In genomic region chr9:78188594-78188993, GRCh38 we compare ENCODE assay signal across 21 cellular contexts.
"Had no signal": no experiment of that assay in that cellular context is flagged by ENCODE, and none has a peak within 500 bp of the region (broad histone marks: within the 10 kb centered on the region; RNA-seq: fewer than 3 reads in every experiment).

No MANE protein-coding gene starts in this region.

- H3K36me3 ChIP-seq: heart right ventricle, right atrium auricular region, sigmoid colon, thoracic aorta, vagina had no signal

- H3K27ac ChIP-seq: right atrium auricular region, sigmoid colon, thoracic aorta, vagina had no signal

- H3K27me3 ChIP-seq: dorsolateral prefrontal cortex, right atrium auricular region, sigmoid colon, vagina had no signal

- ATAC-seq: esophagus mucosa; heart right ventricle; mucosa of descending colon; naive thymus-derived CD8-positive, alpha-beta T cell; stimulated activated naive B cell treated with anti-CD40 and anti-IgM and Interleukin-4, amounts not matched to agents 10 μg/mL and 1 μg/mL and 100 μg/mL, for 72 hours; stimulated activated naive CD8-positive, alpha-beta T cell treated with anti-CD3 and anti-CD28 coated beads, Interleukin-15, amount 100 ng/mL, for 72 hours had no signal

- H3K9me3 ChIP-seq: heart right ventricle, mucosa of descending colon, right atrium auricular region, sigmoid colon, thoracic aorta, vagina had no signal

- H3K4me1 ChIP-seq: right atrium auricular region, sigmoid colon, vagina had no signal

- DNase-seq: cortex of kidney; dorsolateral prefrontal cortex; effector CD8-positive, alpha-beta T cell; heart right ventricle; islet precursor cell; left cardiac atrium; left ventricle myocardium superior; mucosa of descending colon; naive thymus-derived CD8-positive, alpha-beta T cell; posterior cingulate gyrus; sigmoid colon; stimulated activated CD4-positive, alpha-beta T cell treated with anti-CD3 and anti-CD28 coated beads, Interleukin-2, amount 100 ng/mL, for 24 hours; stimulated activated CD4-positive, alpha-beta T cell treated with anti-CD3 and anti-CD28 coated beads, Interleukin-4, amount 100 ng/mL, for 4 hours; stimulated activated naive B cell treated with anti-CD40 and anti-IgM and Interleukin-4, amounts not matched to agents 10 μg/mL and 1 μg/mL and 100 μg/mL, for 72 hours; stimulated activated naive CD8-positive, alpha-beta T cell treated with anti-CD3 and anti-CD28 coated beads, Interleukin-15, amount 100 ng/mL, for 72 hours; trophoblast cell had no signal

- H3K4me3 ChIP-seq: dorsolateral prefrontal cortex, heart right ventricle, mucosa of descending colon, right atrium auricular region, sigmoid colon, skin epidermis, thoracic aorta, vagina had no signal
